In the genomic region with DNA sequence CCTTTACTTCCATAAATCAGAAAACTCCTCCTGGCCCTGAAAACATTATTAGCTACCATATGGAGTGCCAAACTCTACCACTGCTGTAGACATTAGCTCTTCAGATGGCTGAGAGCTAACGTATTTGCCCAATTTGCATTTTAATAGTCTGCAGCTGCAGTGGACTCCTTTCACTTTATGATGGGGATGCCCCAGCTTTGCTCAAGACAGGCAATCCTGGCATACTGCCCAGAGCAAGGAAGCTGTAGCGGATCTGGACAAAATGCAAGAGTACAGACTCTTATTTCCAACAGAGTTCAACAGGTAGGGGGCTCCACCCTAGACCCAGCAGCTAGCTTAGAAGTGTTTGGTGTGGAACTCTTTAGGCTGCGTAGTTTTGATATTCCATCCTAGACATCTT, we compare ENCODE assay signal across 8 cellular contexts.
DNase-seq lines count a peak whose midpoint lies in the region; ATAC-seq lines count a peak whose summit lies in the region.

No MANE protein-coding gene starts in this region.

- peak; percentile 92 for ATAC-seq in GM18511 (IDR thresholded peaks at IDR 0.05; ENCODE audit: unreplicated experiment)
- peak; percentile 91 for ATAC-seq in HG02588 (IDR thresholded peaks at IDR 0.05; ENCODE audit: unreplicated experiment)

- DNase-seq in NCI-H1436 (lab: John Stamatoyannopoulos, UW) = peak; percentile 85
- peak; percentile 63 for DNase-seq in dermis blood vessel endothelial cell
- no peak for DNase-seq in stimulated activated CD4-positive, alpha-beta T cell treated with anti-CD3 and anti-CD28 coated beads, Interleukin-15, amount 100 ng/mL, for 24 hours
- no peak for DNase-seq in amniotic stem cell (lab: John Stamatoyannopoulos, UW)
- no peak for DNase-seq in midbrain (lab: John Stamatoyannopoulos, UW)
- DNase-seq in UCSD-AML1 (lab: John Stamatoyannopoulos, UW; ENCODE audit: unreplicated experiment) = no peak

Comparison
In these comparisons a context has a peak if more than half of its experiments do, and no peak if none do; other contexts are left out.
1. DNase-seq: peak in NCI-H1436 (single experiment) and dermis blood vessel endothelial cell (single experiment); none in stimulated activated CD4-positive, alpha-beta T cell treated with anti-CD3 and anti-CD28 coated beads, Interleukin-15, amount 100 ng/mL, for 24 hours (single experiment), amniotic stem cell (single experiment), midbrain (single experiment) and UCSD-AML1 (single experiment).